ENCODE assay signal across 8 cellular contexts in the genomic region with DNA sequence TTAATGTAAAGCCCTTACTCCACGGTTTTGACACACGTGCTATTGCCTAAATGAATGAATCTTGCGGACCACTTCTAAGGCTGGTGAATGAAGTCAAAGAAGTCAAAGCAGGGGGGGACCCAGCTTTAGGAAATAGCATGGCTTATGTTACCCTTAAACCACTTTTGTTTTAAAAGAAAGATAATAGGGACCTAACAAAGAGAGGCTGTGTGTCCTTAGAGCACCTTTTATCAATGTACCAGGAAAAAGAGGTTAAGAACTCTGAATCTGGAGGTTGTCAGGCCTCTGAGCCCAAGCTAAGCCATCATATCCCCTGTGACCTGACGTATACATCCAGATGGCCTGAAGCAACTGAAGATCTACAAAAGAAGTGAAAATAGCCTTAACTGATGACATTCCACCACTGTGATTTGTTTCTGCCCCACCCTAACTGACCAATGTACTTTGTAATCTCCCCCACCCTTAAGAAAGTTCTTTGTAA. TPM values are rescaled to one million over a fixed set of nuclear protein-coding genes. Genes with fewer than 3 reads are reported as not detected.
A peak's percentile ranks its signal among the peaks of the same experiment; 100 is the strongest.
DNase-seq lines count a peak whose midpoint lies in the region; ATAC-seq, FAIRE-seq and TF ChIP-seq lines count a peak whose summit lies in the region.
"Not testable (repeated sequence)": the region's sequence is repeated elsewhere in the genome, so short reads cannot be mapped to it uniquely, and the experiment has no call there.

No MANE protein-coding gene starts in this region.

- peak overlapping the region; percentile 99 for H3K23ac ChIP-seq in IMR-90 (ENCODE audit: low read depth, low read length)
- not testable (repeated sequence) for H3K23ac ChIP-seq in H1 (ENCODE audit: insufficient read length)

- peak overlapping the region; percentile 100 for H2BK120ac ChIP-seq in IMR-90 (ENCODE audit: low read depth, low read length)
- not testable (repeated sequence) for H2BK120ac ChIP-seq in H1 (replicated peaks; ENCODE audit: low read depth, low read length)

- H3K18ac ChIP-seq in IMR-90 (ENCODE audit: low read depth, low read length): peak overlapping the region; percentile 99
- H3K18ac ChIP-seq in H1 (ENCODE audit: extremely low read depth, low read length): not testable (repeated sequence)

- H2BK5ac ChIP-seq in IMR-90 (ENCODE audit: low read depth, low read length, poor library complexity, severe bottlenecking): peak overlapping the region; percentile 100
- H2BK5ac ChIP-seq in H1 (ENCODE audit: low read depth, low read length): not testable (repeated sequence)

- not testable (repeated sequence) for H2AFZ ChIP-seq in IMR-90 (replicated peaks; ENCODE audit: low read length, poor library complexity); H1 (ENCODE audit: low read length); hepatocyte; osteoblast (ENCODE audit: low read length)

- CTCF ChIA-PET in CD8-positive, alpha-beta memory T cell (lab: Charles Lee): interaction anchor here (1.4 to 2.2 kb wide), 2 partner anchors 52 to 78 kb away, joined by 3 to 9 read pairs; no protein-coding TSS in a partner anchor
- CTCF ChIA-PET in IMR-90 (lab: Yijun Ruan, JAX) (interaction anchor here (0.9 to 1.4 kb wide), 2 partner anchors 10 to 79 kb away, joined by 3 to 4 read pairs; no protein-coding TSS in a partner anchor), H1 (lab: Charles Lee; ENCODE audit: partially characterized antibody) (interaction anchor here (0.6 to 2.0 kb wide), 5 partner anchors 10 to 714 kb away, joined by 3 to 8 read pairs (median 4); no protein-coding TSS in a partner anchor)

- not testable (repeated sequence) for H3K79me2 ChIP-seq in H1 (ENCODE audit: control insufficient read depth in 1 of 2, insufficient read depth in 2 of 2, low read length in 2 of 2); hepatocyte; osteoblast (ENCODE audit: insufficient read depth, low read length)

- peak overlapping the region; percentile 91 for H4K5ac ChIP-seq in IMR-90 (ENCODE audit: low read depth, low read length)
- not testable (repeated sequence) for H4K5ac ChIP-seq in H1 (ENCODE audit: insufficient read length, low read depth, low read length)

- peak overlapping the region; percentile 99 for H2BK20ac ChIP-seq in IMR-90 (ENCODE audit: low read depth, low read length)
- H2BK20ac ChIP-seq in H1 (ENCODE audit: low read length): not testable (repeated sequence)

- H4K20me1 ChIP-seq in IMR-90 (ENCODE audit: insufficient read depth, low read length); H1 (replicated peaks in 1 of 2; ENCODE audit: control insufficient read depth in 1 of 2, insufficient read depth in 2 of 2, low read length in 2 of 2); hepatocyte (ENCODE audit: insufficient read depth, poor library complexity, severe bottlenecking); osteoblast (ENCODE audit: insufficient read depth, low read length): not testable (repeated sequence)

- POLR2A ChIA-PET in CD8-positive, alpha-beta memory T cell (lab: Charles Lee): interaction anchor here (1.7 kb wide), 1 partner anchor 58 kb away, joined by 8 read pairs; no protein-coding TSS in a partner anchor
- POLR2A ChIA-PET in IMR-90 (lab: Charles Lee; ENCODE audit: unreplicated experiment) (interaction anchor here (1.5 to 3.4 kb wide), 2 partner anchors 13 to 47 kb away, joined by 6 to 40 read pairs; partner anchors contain the start of gene NT5E), H1 (lab: Charles Lee; ENCODE audit: partially characterized antibody) (interaction anchor here (1.4 kb wide), 1 partner anchor 46 kb away, joined by 5 read pairs; the partner anchor contains the start of gene NT5E)

- not testable (repeated sequence) for H3K9me2 ChIP-seq in hepatocyte (replicated peaks; ENCODE audit: insufficient read depth)

- not testable (repeated sequence) for H2BK12ac ChIP-seq in H1 (ENCODE audit: low read depth, low read length)

- not testable (repeated sequence) for TF ChIP-seq CTCF in IMR-90 (conservative IDR thresholded peaks at IDR 0.05; ENCODE audit: low read depth, low read length); H1 (IDR thresholded peaks at IDR 0.05; ENCODE audit: control extremely low read depth in 1 of 3, insufficient read depth in 1 of 3, low read depth in 1 of 3, low read length in 3 of 3); hepatocyte (IDR thresholded peaks at IDR 0.05; ENCODE audit: poor library complexity); osteoblast (IDR thresholded peaks at IDR 0.05; ENCODE audit: extremely low read depth, low read depth, low read length); upper lobe of right lung (IDR thresholded peaks at IDR 0.05)

- 69% methylated on average over 3 of the region's 4 CpGs; no CpG with 5 or more reads in 1 of the 2 experiments for WGBS in IMR-90 (ENCODE audit: extremely low coverage in 2 of 2, insufficient read length in 1 of 2), 2 experiments
- 83% methylated on average over 4 of the region's 4 CpGs; no CpG with 5 or more reads in 1 of the 2 experiments for WGBS in H1 (ENCODE audit: extremely low coverage in 1 of 2, insufficient coverage in 1 of 2, insufficient read length in 1 of 2, insufficient replicate concordance in 2 of 2, low coverage in 1 of 2, low lambda C conversion rate in 2 of 2, missing lambda C conversion rate in 1 of 2), 2 experiments
- WGBS in hepatocyte (ENCODE audit: low lambda C conversion rate, missing lambda C conversion rate): 78% methylated on average over 4 of the region's 4 CpGs

- in situ Hi-C loops in IMR-90 (cut with MboI; ENCODE audit: low sequenced_read_pairs): not testable (repeated sequence)

- not testable (repeated sequence) for DNase-seq in CD8-positive, alpha-beta memory T cell; IMR-90; activated naive CD8-positive, alpha-beta T cell treated with anti-CD3 and anti-CD28 coated beads for 36 hours; H1 (ENCODE audit: low read depth in 1 of 2, low spot score in 2 of 2); hepatocyte (ENCODE audit: low spot score); osteoblast (ENCODE audit: insufficient read length, low spot score, missing footprints); upper lobe of right lung

- H3K79me1 ChIP-seq in IMR-90 (ENCODE audit: low read depth in 1 of 2, low read length in 2 of 2): peaks cover 11 to 29% of the 10 kb centered on the region in 2 experiments; a peak in 3 of 4 replicates
- H3K79me1 ChIP-seq in H1 (ENCODE audit: low read depth, low read length): not testable (repeated sequence)

- H3K9me1 ChIP-seq in IMR-90 (ENCODE audit: insufficient read depth, low read length): peaks cover 31% of the 10 kb centered on the region

- peaks cover 38 to 79% (median 58%) of the 10 kb centered on the region in 3 donors for H3K4me1 Mint-ChIP-seq in CD8-positive, alpha-beta memory T cell
- peaks cover 52% of the 10 kb centered on the region for H3K4me1 Mint-ChIP-seq in T-helper 1 cell treated with Interleukin-12 subunit alpha and Interleukin-12 subunit beta and Interleukin-4 antibody, amounts not matched to agents 30 μg/mL and 1 μg/mL, for 36 hours (ENCODE audit: low read depth)
- peaks cover 54% of the 10 kb centered on the region for H3K4me1 Mint-ChIP-seq in activated naive CD8-positive, alpha-beta T cell treated with anti-CD3 and anti-CD28 coated beads for 36 hours

- not testable (repeated sequence) for H3K23me2 ChIP-seq in H1 (ENCODE audit: low read depth, low read length)

- H3K9me3 Mint-ChIP-seq in CD8-positive, alpha-beta memory T cell; T-helper 1 cell treated with Interleukin-12 subunit alpha and Interleukin-12 subunit beta and Interleukin-4 antibody, amounts not matched to agents 30 μg/mL and 1 μg/mL, for 36 hours; activated naive CD8-positive, alpha-beta T cell treated with anti-CD3 and anti-CD28 coated beads for 36 hours: not testable (repeated sequence)

- H4K8ac ChIP-seq in IMR-90 (ENCODE audit: low read depth in 2 of 2, low read length in 2 of 2): peak overlapping the region; percentile 74 to 94
- H4K8ac ChIP-seq in H1 (ENCODE audit: extremely low read depth, insufficient read depth, low read length): not testable (repeated sequence)

- FAIRE-seq in H1 (lab: Jason Lieb, UNC): not testable (repeated sequence)

- not testable (repeated sequence) for TF ChIP-seq EP300 in H1 (IDR thresholded peaks at IDR 0.05; ENCODE audit: borderline replicate concordance in 1 of 2, low read depth in 2 of 2, low read length in 2 of 2)

- H2AK5ac ChIP-seq in IMR-90 (ENCODE audit: low read depth, low read length): peak overlapping the region; percentile 97
- not testable (repeated sequence) for H2AK5ac ChIP-seq in H1 (ENCODE audit: low read depth, low read length)

- peak overlapping the region; percentile 97 for H3K4ac ChIP-seq in IMR-90 (ENCODE audit: low read depth, low read length)
- H3K4ac ChIP-seq in H1 (replicated peaks; ENCODE audit: insufficient read length, low read depth, low read length): not testable (repeated sequence)

- peak overlapping the region; percentile 89 for H3K14ac ChIP-seq in IMR-90 (replicated peaks; ENCODE audit: low read depth, low read length)
- H3K14ac ChIP-seq in H1 (ENCODE audit: insufficient read length): not testable (repeated sequence)

- not testable (repeated sequence) for H3K27ac ChIP-seq in CD8-positive, alpha-beta memory T cell (ENCODE audit: low read depth, low read length); H1 (ENCODE audit: low read depth, low read length)
- H3K27ac ChIP-seq in IMR-90 (ENCODE audit: insufficient read depth, low read length) (peak overlapping the region; percentile 95), hepatocyte (peak overlapping the region; percentile 96), osteoblast (ENCODE audit: low read depth, low read length) (peak overlapping the region; percentile 98), upper lobe of right lung (peak overlapping the region; percentile 48)

- TF ChIP-seq RAD21 in IMR-90 (IDR thresholded peaks at IDR 0.05; ENCODE audit: low read length); H1 (IDR thresholded peaks at IDR 0.05 in 1 of 2, conservative IDR thresholded peaks at IDR 0.05 in 1 of 2; ENCODE audit: low read depth in 2 of 2, low read length in 2 of 2): not testable (repeated sequence)

- peak overlapping the region; percentile 98 for H4K91ac ChIP-seq in IMR-90 (ENCODE audit: insufficient read depth, low read depth, low read length)
- not testable (repeated sequence) for H4K91ac ChIP-seq in H1 (replicated peaks; ENCODE audit: insufficient read length, low read length)

- H3K4me3 ChIP-seq in CD8-positive, alpha-beta memory T cell (ENCODE audit: low read length); IMR-90 (ENCODE audit: insufficient read depth, low read depth, low read length); H1 (ENCODE audit: extremely low read depth in 1 of 4, insufficient read depth in 2 of 4, low read depth in 3 of 4, low read length in 4 of 4); hepatocyte; upper lobe of right lung: not testable (repeated sequence)
- H3K4me3 ChIP-seq in osteoblast (ENCODE audit: insufficient read depth, low read length): peak overlapping the region; percentile 46

- H3K36me3 Mint-ChIP-seq in CD8-positive, alpha-beta memory T cell; T-helper 1 cell treated with Interleukin-12 subunit alpha and Interleukin-12 subunit beta and Interleukin-4 antibody, amounts not matched to agents 30 μg/mL and 1 μg/mL, for 36 hours (ENCODE audit: low read depth); activated naive CD8-positive, alpha-beta T cell treated with anti-CD3 and anti-CD28 coated beads for 36 hours: not testable (repeated sequence)

- H3K56ac ChIP-seq in IMR-90 (ENCODE audit: extremely low read depth, insufficient read depth, low read length): peak overlapping the region; percentile 93
- H3K56ac ChIP-seq in H1 (replicated peaks; ENCODE audit: insufficient read length, low read depth, low read length): not testable (repeated sequence)

- H3K9ac ChIP-seq in IMR-90 (ENCODE audit: low read depth, low read length): peak overlapping the region; percentile 62
- not testable (repeated sequence) for H3K9ac ChIP-seq in H1 (replicated peaks in 1 of 4; ENCODE audit: extremely low read depth in 1 of 4, low read depth in 3 of 4, low read length in 3 of 4)

- H2BK15ac ChIP-seq in IMR-90 (ENCODE audit: low read depth, low read length): peak overlapping the region; percentile 95
- not testable (repeated sequence) for H2BK15ac ChIP-seq in H1 (ENCODE audit: low read length)

- not testable (repeated sequence) for H3K36me3 ChIP-seq in CD8-positive, alpha-beta memory T cell (ENCODE audit: insufficient read depth, low read length); IMR-90 (ENCODE audit: control insufficient read depth, insufficient read depth, low read length); H1 (ENCODE audit: control insufficient read depth in 2 of 4, insufficient read depth in 4 of 4, low read length in 3 of 4); hepatocyte (replicated peaks; ENCODE audit: insufficient read depth, low read depth); osteoblast (ENCODE audit: insufficient read depth, low read length); upper lobe of right lung

- intact Hi-C loops in IMR-90 (cut with micrococcal nuclease): loop anchor here (1.0 to 2.0 kb wide), 3 partner anchors 43 to 79 kb away; no protein-coding TSS in a partner anchor
- intact Hi-C loops in upper lobe of right lung (cut with DNase I): not testable (repeated sequence)

- H3K4me1 ChIP-seq in CD8-positive, alpha-beta memory T cell (ENCODE audit: insufficient read depth, low read length); H1 (replicated peaks in 1 of 4; ENCODE audit: control insufficient read depth in 3 of 4, insufficient read depth in 4 of 4, low read length in 3 of 4): not testable (repeated sequence)
- H3K4me1 ChIP-seq in IMR-90 (ENCODE audit: control insufficient read depth, insufficient read depth, low read length): peaks cover 44% of the 10 kb centered on the region
- peaks cover 38% of the 10 kb centered on the region for H3K4me1 ChIP-seq in hepatocyte (ENCODE audit: insufficient read depth)
- peaks cover 56% of the 10 kb centered on the region for H3K4me1 ChIP-seq in osteoblast (ENCODE audit: insufficient read depth, low read length)
- H3K4me1 ChIP-seq in upper lobe of right lung: peaks cover 16% of the 10 kb centered on the region

- BruUV-seq in IMR-90 (replicated peaks; lab: Mats Ljungman, UMichigan): not testable (repeated sequence)

- not testable (repeated sequence) for TF ChIP-seq POLR2A in IMR-90 (IDR thresholded peaks at IDR 0.05; ENCODE audit: low read depth, low read length); H1 (IDR thresholded peaks at IDR 0.05; ENCODE audit: control extremely low read depth in 1 of 2, low read depth in 2 of 2, low read length in 2 of 2)

- H3K27me3 Mint-ChIP-seq in CD8-positive, alpha-beta memory T cell; T-helper 1 cell treated with Interleukin-12 subunit alpha and Interleukin-12 subunit beta and Interleukin-4 antibody, amounts not matched to agents 30 μg/mL and 1 μg/mL, for 36 hours (ENCODE audit: low read depth); activated naive CD8-positive, alpha-beta T cell treated with anti-CD3 and anti-CD28 coated beads for 36 hours: not testable (repeated sequence)

- H3K27me3 ChIP-seq in CD8-positive, alpha-beta memory T cell (ENCODE audit: insufficient read depth, low read length, poor library complexity, severe bottlenecking); IMR-90 (ENCODE audit: control insufficient read depth, insufficient read depth, low read length); H1 (replicated peaks in 1 of 4; ENCODE audit: control insufficient read depth in 3 of 4, extremely low read depth in 1 of 4, insufficient read depth in 3 of 4, low read length in 3 of 4); hepatocyte; osteoblast (ENCODE audit: insufficient read depth, low read length); upper lobe of right lung: not testable (repeated sequence)

- H3K4me2 ChIP-seq in IMR-90 (ENCODE audit: low read depth, low read length) (peak overlapping the region; percentile 87; the same call in 1 of the 2 replicates), H1 (ENCODE audit: insufficient read depth in 1 of 2, low read depth in 2 of 2, low read length in 2 of 2) (peak overlapping the region; percentile 4 to 32; a peak in 2 of 4 replicates), hepatocyte (peak overlapping the region; percentile 55), osteoblast (ENCODE audit: insufficient read depth, low read length) (peak overlapping the region; percentile 71)

- dilution Hi-C loops in IMR-90 (cut with HindIII; ENCODE audit: low sequenced_read_pairs, unreplicated experiment): not testable (repeated sequence)

- peak overlapping the region; percentile 93 for H2AK9ac ChIP-seq in IMR-90 (replicated peaks; ENCODE audit: low read depth, low read length, poor library complexity)

- not testable (repeated sequence) for ATAC-seq in IMR-90 (ENCODE audit: low read depth); upper lobe of right lung

- peak overlapping the region in 5 of 8 donors; percentile 2 to 84 (median 21) for H3K27ac Mint-ChIP-seq in CD8-positive, alpha-beta memory T cell
- peak overlapping the region; percentile 88 for H3K27ac Mint-ChIP-seq in T-helper 1 cell treated with Interleukin-12 subunit alpha and Interleukin-12 subunit beta and Interleukin-4 antibody, amounts not matched to agents 30 μg/mL and 1 μg/mL, for 36 hours
- peak overlapping the region; percentile 28 for H3K27ac Mint-ChIP-seq in activated naive CD8-positive, alpha-beta T cell treated with anti-CD3 and anti-CD28 coated beads for 36 hours

- not testable (repeated sequence) for H3K4me3 Mint-ChIP-seq in CD8-positive, alpha-beta memory T cell; T-helper 1 cell treated with Interleukin-12 subunit alpha and Interleukin-12 subunit beta and Interleukin-4 antibody, amounts not matched to agents 30 μg/mL and 1 μg/mL, for 36 hours; activated naive CD8-positive, alpha-beta T cell treated with anti-CD3 and anti-CD28 coated beads for 36 hours

- not testable (repeated sequence) for H3K9me3 ChIP-seq in CD8-positive, alpha-beta memory T cell (ENCODE audit: low read length); IMR-90 (ENCODE audit: control insufficient read depth, insufficient read depth, low read length); H1 (ENCODE audit: insufficient read depth in 2 of 2, low read depth in 1 of 2, low read length in 1 of 2); hepatocyte (ENCODE audit: low read depth); osteoblast (ENCODE audit: low read depth, low read length); upper lobe of right lung

RNA-seq across cellular contexts. Expression of gene NT5E, which starts 45.8 kb away (rescaled TPM):
- 10 to 100 TPM; 14.8 to 15.4 TPM for total RNA-seq in CD8-positive, alpha-beta memory T cell
- 32.7 TPM for polyA plus RNA-seq in CD8-positive, alpha-beta memory T cell
- total RNA-seq in IMR-90 (2012; rRNA removed): 280 and 281 TPM in 2 replicates
- polyA plus RNA-seq in IMR-90 (2012; rRNA removed): 153 and 178 TPM in 2 replicates
- polyA plus RNA-seq in IMR-90 (2012; cell fraction: cytosol; rRNA removed): 55.3 and 126 TPM in 2 replicates
- polyA plus RNA-seq in IMR-90 (2012; cell fraction: nucleus; rRNA removed; ENCODE audit: low replicate concordance): 66.2 and 102 TPM in 2 replicates
- 1 to 10 TPM; 8.4 to 9.9 TPM for total RNA-seq in activated naive CD8-positive, alpha-beta T cell treated with anti-CD3 and anti-CD28 coated beads for 36 hours
- 1.1 and 1.5 TPM in 2 replicates for total RNA-seq in H1 (2021; fragmentation: NEBNext Ultra II Directional; extraction: Animal tissue kit (Norgen Biotek cat#: 25700))
- 0.74 and 1.3 TPM in 2 replicates for polyA plus RNA-seq in H1 (2011; rRNA removed)
- polyA plus RNA-seq in H1 (2011; cell fraction: cytosol; rRNA removed): 0.61 TPM
- polyA plus RNA-seq in H1 (2011; cell fraction: nucleus; rRNA removed): 1.7 TPM
- polyA plus RNA-seq in H1 (2012, experiment 1 of 2): 0.68 to 1.6 TPM (median 0.88 TPM) in 4 replicates
- polyA plus RNA-seq in H1 (2012, experiment 2 of 2): 0.22 TPM
- polyA plus RNA-seq in H1 (2013, experiment 1 of 2): 3.0 TPM
- 3.1 TPM for polyA plus RNA-seq in H1 (2013, experiment 2 of 2)
- 0.38 and 2.9 TPM in 2 replicates for polyA minus RNA-seq in H1 (2011; rRNA and poly(A)+ RNA removed)
- polyA minus RNA-seq in H1 (2011; cell fraction: cytosol; rRNA and poly(A)+ RNA removed): not detected
- polyA minus RNA-seq in H1 (2011; cell fraction: nucleus; rRNA and poly(A)+ RNA removed): 1.3 TPM
- 1.7 and 3.0 TPM in 2 replicates for total RNA-seq in hepatocyte
- 1.8 and 2.0 TPM in 2 replicates for polyA plus RNA-seq in hepatocyte
- 219 and 280 TPM in 2 replicates for total RNA-seq in osteoblast
- total RNA-seq in upper lobe of right lung: 15.3 TPM

Comparison
In these comparisons a context has a peak if more than half of its experiments do, and no peak if none do; other contexts are left out.
1. H3K27ac Mint-ChIP-seq: peak in every context shown above with its lines; median percentile 88 in T-helper 1 cell treated with Interleukin-12 subunit alpha and Interleukin-12 subunit beta and Interleukin-4 antibody, amounts not matched to agents 30 μg/mL and 1 μg/mL, for 36 hours; 28 in activated naive CD8-positive, alpha-beta T cell treated with anti-CD3 and anti-CD28 coated beads for 36 hours; 21 in CD8-positive, alpha-beta memory T cell.
2. H3K4me2 ChIP-seq: peak in every context shown above with its lines; median percentile 87 in IMR-90; 71 in osteoblast; 55 in hepatocyte; 18 in H1.
3. RNA of gene NT5E, which starts 45.8 kb away (total RNA-seq): 280 to 281 TPM in IMR-90 and 219 to 280 TPM in osteoblast; 14.8 to 15.4 TPM in CD8-positive, alpha-beta memory T cell, 15.3 TPM in upper lobe of right lung (single experiment), 8.4 to 9.9 TPM in activated naive CD8-positive, alpha-beta T cell treated with anti-CD3 and anti-CD28 coated beads for 36 hours, 1.7 to 3.0 TPM in hepatocyte and 1.1 to 1.5 TPM in H1; every median in the first group is over 10 times any median in the second.